ENCODE assay signal across 12 cellular contexts in the genomic region with DNA sequence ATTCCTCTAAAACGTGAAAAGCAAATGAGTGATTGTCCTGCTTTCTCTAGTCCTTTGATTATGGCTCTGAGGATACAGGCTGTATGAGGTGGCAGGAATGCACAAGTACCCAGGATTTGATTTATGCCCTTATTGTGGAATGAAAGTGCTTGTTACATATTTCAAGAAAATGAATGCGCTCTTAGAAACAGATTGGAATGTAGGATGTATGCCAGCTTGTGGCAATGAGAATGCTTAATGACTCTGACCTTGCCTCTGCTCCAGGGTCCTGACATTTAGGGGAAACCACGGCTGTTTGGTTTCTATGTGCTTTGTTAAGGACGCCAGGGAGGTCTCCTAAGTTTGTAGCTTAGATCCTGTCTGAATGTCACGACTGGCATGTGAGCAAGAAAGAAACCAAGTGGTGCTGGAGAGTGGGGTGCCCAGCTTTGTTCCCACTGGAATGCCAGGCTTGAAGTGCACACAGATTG. TPM values are rescaled to one million over a fixed set of nuclear protein-coding genes. Genes with fewer than 3 reads are reported as not detected.
DNase-seq lines count a peak whose midpoint lies in the region; ATAC-seq and TF ChIP-seq lines count a peak whose summit lies in the region.
"Had no signal": no experiment of that assay in that cellular context is flagged by ENCODE, and none has a peak within 500 bp of the region (broad histone marks: within the 10 kb centered on the region; RNA-seq: fewer than 3 reads in every experiment).

No MANE protein-coding gene starts in this region.

- peak overlapping the region; percentile 52 for H3K27ac ChIP-seq in AG04450 (ENCODE audit: low read depth, low read length)
- peak overlapping the region; percentile 96; the same call in 1 of the 2 replicates for H3K27ac ChIP-seq in HL-60 (replicated peaks)
- peak overlapping the region; percentile 27 for H3K27ac ChIP-seq in angular gyrus (ENCODE audit: low read depth, low read length)
- peak overlapping the region; percentile 34 for H3K27ac ChIP-seq in lower lobe of right lung
- H3K27ac ChIP-seq: parathyroid adenoma, thoracic aorta had no signal

- H3K27me3 ChIP-seq in AG04450 (ENCODE audit: control insufficient read depth, insufficient read depth, low read length) (no peaks in the 10 kb centered on the region), HL-60 (ENCODE audit: insufficient read depth, poor library complexity, severe bottlenecking) (no peaks in the 10 kb centered on the region), lower lobe of right lung (ENCODE audit: low read depth) (no peaks in the 10 kb centered on the region)

- no peak for DNase-seq in AG04450 (ENCODE audit: low read depth, low spot score)
- DNase-seq in HL-60 (ENCODE audit: low read depth in 1 of 2, low spot score in 1 of 2) = no peak
- no peak for DNase-seq in lower lobe of right lung
- DNase-seq in NK-92 treated with Interleukin-12 subunit alpha and Interleukin-12 subunit beta, amount 100 ng/mL, for 24 hours (lab: John Stamatoyannopoulos, UW) = no peak
- DNase-seq: cerebellar nuclear complex, SHP77 treated with DMSO at 0.1 percent for 48 hours had no signal

- intact Hi-C loops in lower lobe of right lung (cut with DNase I) = no loop called here

- POLR2A ChIA-PET in AG04450 (lab: Yijun Ruan, JAX) = interaction anchor here (1.2 to 1.3 kb wide), 2 partner anchors 107 to 175 kb away, joined by 3 read pairs; a partner anchor contains a TSS

- peaks cover 60% of the 10 kb centered on the region for H3K4me1 ChIP-seq in lower lobe of right lung
- H3K4me1 ChIP-seq: parathyroid adenoma had no signal

- peak; percentile 7 to 41 for ATAC-seq in lower lobe of right lung
- ATAC-seq in GM21825 (IDR thresholded peaks at IDR 0.05; ENCODE audit: unreplicated experiment) = no peak
- no peak for ATAC-seq in GM19463 (IDR thresholded peaks at IDR 0.05; ENCODE audit: unreplicated experiment)
- no peak for ATAC-seq in GM18511 (IDR thresholded peaks at IDR 0.05; ENCODE audit: unreplicated experiment)

- TF ChIP-seq CTCF in AG04450 (IDR thresholded peaks at IDR 0.05; ENCODE audit: low read depth, low read length) (no peak), HL-60 (IDR thresholded peaks at IDR 0.05; ENCODE audit: insufficient read depth, low read length) (no peak), lower lobe of right lung (IDR thresholded peaks at IDR 0.05) (no peak)

- CTCF ChIA-PET in AG04450 (lab: Charles Lee) = interaction anchor here (1.4 to 1.7 kb wide), 2 partner anchors 15 to 39 kb away, joined by 4 to 6 read pairs; no protein-coding TSS in a partner anchor

- H3K9me3 ChIP-seq in AG04450 (ENCODE audit: control insufficient read depth, insufficient read depth, low read length) (no peaks in the 10 kb centered on the region), lower lobe of right lung (no peaks in the 10 kb centered on the region)
- H3K9me3 ChIP-seq: thoracic aorta had no signal

- peaks cover 41% of the 10 kb centered on the region for H3K36me3 ChIP-seq in lower lobe of right lung

- H3K4me3 ChIP-seq in AG04450 (ENCODE audit: low read depth, low read length) = peak overlapping the region; percentile 1; the same call in 1 of the 2 replicates
- no peak overlapping the region for H3K4me3 ChIP-seq in HL-60 (replicated peaks; ENCODE audit: insufficient read depth, low read length)
- peak overlapping the region; percentile 18 for H3K4me3 ChIP-seq in lower lobe of right lung
- H3K4me3 ChIP-seq: thoracic aorta had no signal

RNA-seq across cellular contexts. Expression of a gene that starts 22.0 kb away (rescaled TPM):
- 0.69 and 1.9 TPM in 2 replicates for polyA plus RNA-seq in AG04450 (2011; rRNA removed)
- 0.37 and 0.96 TPM in 2 replicates for polyA minus RNA-seq in AG04450 (2011; rRNA and poly(A)+ RNA removed)
- total RNA-seq in lower lobe of right lung = 8.2 TPM

RNA-seq across cellular contexts. Expression of a gene that starts 23.8 kb away (rescaled TPM):
- 0.17 and 0.36 TPM in 2 replicates for polyA plus RNA-seq in AG04450 (2011; rRNA removed)
- 0.83 TPM in 1 of 2 replicates, not detected in the other for polyA minus RNA-seq in AG04450 (2011; rRNA and poly(A)+ RNA removed)
- total RNA-seq in lower lobe of right lung = 29.0 TPM

RNA-seq across cellular contexts. Expression of a gene that starts 24.3 kb away (rescaled TPM):
- polyA plus RNA-seq in AG04450 (2011; rRNA removed) = 7.4 and 7.7 TPM in 2 replicates
- polyA minus RNA-seq in AG04450 (2011; rRNA and poly(A)+ RNA removed) = 3.1 and 5.3 TPM in 2 replicates
- total RNA-seq in lower lobe of right lung = 30.2 TPM

Comparison
In these comparisons a context has a peak if more than half of its experiments do, and no peak if none do; other contexts are left out.
1. H3K27ac ChIP-seq: peak in every context shown above with its lines; median percentile 96 in HL-60; 52 in AG04450; 34 in lower lobe of right lung; 27 in angular gyrus.
2. ATAC-seq: peak in lower lobe of right lung (2 of 2); none in GM21825 (single experiment), GM19463 (single experiment) and GM18511 (single experiment).